In the genomic region with DNA sequence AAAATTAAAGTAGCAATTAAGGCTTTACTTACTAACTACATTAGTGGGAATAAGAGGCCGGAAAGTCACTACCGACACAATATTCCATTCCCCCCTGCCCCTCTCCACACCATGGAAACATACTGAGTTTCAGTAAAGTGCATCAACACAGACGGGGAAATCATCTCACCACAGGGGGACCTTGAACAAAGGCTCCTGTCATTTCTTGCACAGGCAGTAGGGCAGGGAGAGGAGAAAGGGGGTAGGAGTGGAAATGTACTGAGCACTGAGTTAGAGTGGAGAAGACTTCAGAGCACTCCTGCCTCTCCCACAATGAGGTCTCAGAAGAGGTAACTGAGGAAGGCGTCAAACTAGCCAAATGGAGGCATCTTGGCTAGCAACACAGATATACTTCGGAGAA, we compare ENCODE assay signal across 24 cellular contexts.
"Had no signal": no experiment of that assay in that cellular context is flagged by ENCODE, and none has a peak within 500 bp of the region (broad histone marks: within the 10 kb centered on the region; RNA-seq: fewer than 3 reads in every experiment).

No MANE protein-coding gene starts in this region.

- H2AFZ ChIP-seq: PC-9 had no signal

- H3K27me3 Mint-ChIP-seq: activated CD4-positive, alpha-beta T cell treated with anti-CD3 and anti-CD28 coated beads, Interleukin-2, amount 10 ng/mL, durations not matched to agents 7 days and 5 days; activated CD8-positive, alpha-beta T cell treated with anti-CD3 and anti-CD28 coated beads for 36 hours; activated naive CD4-positive, alpha-beta T cell treated with anti-CD3 and anti-CD28 coated beads, Interleukin-2, amount 10 ng/mL, durations not matched to agents 7 days and 5 days; activated naive CD8-positive, alpha-beta T cell treated with anti-CD3 and anti-CD28 coated beads for 36 hours; T-helper 17 cell had no signal

- H3K36me3 Mint-ChIP-seq: activated naive CD4-positive, alpha-beta T cell treated with anti-CD3 and anti-CD28 coated beads, Interleukin-2, amount 10 ng/mL, durations not matched to agents 7 days and 5 days; activated naive CD8-positive, alpha-beta T cell treated with anti-CD3 and anti-CD28 coated beads for 36 hours had no signal

- H3K27ac ChIP-seq: adrenal gland, breast epithelium, PC-9 had no signal

- H3K36me3 ChIP-seq: adrenal gland, breast epithelium had no signal

- H3K4me1 ChIP-seq: adrenal gland had no signal

- H3K4me2 ChIP-seq: PC-9 had no signal

- H3K4me3 ChIP-seq: adrenal gland, breast epithelium, PC-9 had no signal

- DNase-seq: activated CD4-positive, alpha-beta T cell treated with anti-CD3 and anti-CD28 coated beads, Interleukin-2, amount 10 ng/mL, durations not matched to agents 7 days and 5 days; activated CD4-positive, CD25-positive, alpha-beta regulatory T cell; activated CD8-positive, alpha-beta memory T cell treated with anti-CD3 and anti-CD28 coated beads, Interleukin-2, amount 50 U/mL, for 4 hours; activated CD8-positive, alpha-beta T cell treated with anti-CD3 and anti-CD28 coated beads for 36 hours; activated gamma-delta T cell treated with Interleukin-2 at 50 U/mL for 16 hours; activated naive CD4-positive, alpha-beta T cell treated with anti-CD3 and anti-CD28 coated beads, Interleukin-2, amount 10 ng/mL, durations not matched to agents 7 days and 5 days; activated naive CD8-positive, alpha-beta T cell treated with anti-CD3 and anti-CD28 coated beads for 36 hours; activated T-cell treated with anti-CD3 and anti-CD28 coated beads, Interleukin-2, amount 50 U/mL, for 72 hours; adrenal gland; anterior cingulate cortex; caudate nucleus; MM.1S; NCI-H1105; NCI-H1436; NCI-H1694 treated with DMSO at 0.1 percent for 48 hours; NCI-H2029 treated with DMSO at 0.1 percent for 48 hours; NCI-H345; NCI-H510A treated with DMSO at 0.1 percent for 48 hours; PC-9; SHP77 treated with DMSO at 0.1 percent for 48 hours; T-helper 17 cell; T-helper 9 cell had no signal

- H3K27ac Mint-ChIP-seq: activated CD4-positive, alpha-beta T cell treated with anti-CD3 and anti-CD28 coated beads, Interleukin-2, amount 10 ng/mL, durations not matched to agents 7 days and 5 days; activated CD8-positive, alpha-beta T cell treated with anti-CD3 and anti-CD28 coated beads for 36 hours; activated naive CD4-positive, alpha-beta T cell treated with anti-CD3 and anti-CD28 coated beads, Interleukin-2, amount 10 ng/mL, durations not matched to agents 7 days and 5 days; activated naive CD8-positive, alpha-beta T cell treated with anti-CD3 and anti-CD28 coated beads for 36 hours; activated T-cell treated with anti-CD3 and anti-CD28 coated beads, Interleukin-2, amount 50 U/mL, for 72 hours; activated T-helper 2 cell treated with anti-CD3 and anti-CD28 coated beads, Interferon-gamma antibody, Interleukin-2, Interleukin-4, amounts not matched to agents 10 μg/mL and 5 μg/mL and 100 μg/mL, durations not matched to agents 14 hours and 24 hours and 36 hours; T-helper 17 cell had no signal

- H3K4me3 Mint-ChIP-seq: activated CD4-positive, alpha-beta T cell treated with anti-CD3 and anti-CD28 coated beads, Interleukin-2, amount 10 ng/mL, durations not matched to agents 7 days and 5 days; activated CD8-positive, alpha-beta T cell treated with anti-CD3 and anti-CD28 coated beads for 36 hours; activated naive CD4-positive, alpha-beta T cell treated with anti-CD3 and anti-CD28 coated beads, Interleukin-2, amount 10 ng/mL, durations not matched to agents 7 days and 5 days; activated naive CD8-positive, alpha-beta T cell treated with anti-CD3 and anti-CD28 coated beads for 36 hours; activated T-cell treated with anti-CD3 and anti-CD28 coated beads, Interleukin-2, amount 50 U/mL, for 72 hours; T-helper 17 cell had no signal

- H3K9me3 ChIP-seq: adrenal gland, breast epithelium had no signal

- H3K4me1 Mint-ChIP-seq: activated CD4-positive, alpha-beta T cell treated with anti-CD3 and anti-CD28 coated beads, Interleukin-2, amount 10 ng/mL, durations not matched to agents 7 days and 5 days; activated naive CD4-positive, alpha-beta T cell treated with anti-CD3 and anti-CD28 coated beads, Interleukin-2, amount 10 ng/mL, durations not matched to agents 7 days and 5 days; activated naive CD8-positive, alpha-beta T cell treated with anti-CD3 and anti-CD28 coated beads for 36 hours; T-helper 17 cell had no signal

- H3K27me3 ChIP-seq: adrenal gland, breast epithelium had no signal

- ATAC-seq: activated CD8-positive, alpha-beta T cell treated with anti-CD3 and anti-CD28 coated beads for 36 hours; activated T-cell treated with anti-CD3 and anti-CD28 coated beads, Interleukin-2, amount 50 U/mL, for 72 hours; T-helper 17 cell had no signal

- H3K9me3 Mint-ChIP-seq: activated CD8-positive, alpha-beta T cell treated with anti-CD3 and anti-CD28 coated beads for 36 hours had no signal
